25 cellular contexts compared by ENCODE assay signal in genomic region chr9:77763566-77763965, GRCh38.
DNase-seq lines count a peak whose midpoint lies in the region; ATAC-seq and TF ChIP-seq lines count a peak whose summit lies in the region.
"Had no signal": no experiment of that assay in that cellular context is flagged by ENCODE, and none has a peak within 500 bp of the region (broad histone marks: within the 10 kb centered on the region; RNA-seq: fewer than 3 reads in every experiment).

No MANE protein-coding gene starts in this region.

- H3K36me3 ChIP-seq in endocrine pancreas (ENCODE audit: control insufficient read depth, insufficient read depth, low read length), result no peaks in the 10 kb centered on the region
- no peaks in the 10 kb centered on the region for H3K36me3 ChIP-seq in mucosa of descending colon (ENCODE audit: low read depth)
- no peaks in the 10 kb centered on the region for H3K36me3 ChIP-seq in heart left ventricle
- H3K36me3 ChIP-seq: lower lobe of right lung, MG63, sigmoid colon, stomach, tibial nerve had no signal

- H3K27ac ChIP-seq in heart left ventricle, result no peak overlapping the region
- H3K27ac ChIP-seq: body of pancreas, lower lobe of right lung, sigmoid colon, stomach, tibial nerve had no signal

- POLR2A ChIA-PET in T-cell (lab: Charles Lee), result interaction anchor here in 1 of 2 donors (0.6 kb wide), 2 partner anchors 346 to 474 kb away, joined by 4 to 9 read pairs; no protein-coding TSS in a partner anchor

- ATAC-seq in mucosa of descending colon (peak; percentile 90), T-cell (replicated peaks in 1 of 4) (no peak), heart left ventricle (no peak)
- ATAC-seq: body of pancreas, K562 had no signal

- no peak overlapping the region for H3K4me3 Mint-ChIP-seq in T-cell
- H3K4me3 Mint-ChIP-seq: activated CD4-positive, alpha-beta memory T cell treated with anti-CD3 and anti-CD28 coated beads for 36 hours; activated naive CD8-positive, alpha-beta T cell treated with anti-CD3 and anti-CD28 coated beads, Interleukin-2, amount 10 ng/mL, durations not matched to agents 7 days and 5 days; CD4-positive, CD25-positive, alpha-beta regulatory T cell; immature natural killer cell; nephron had no signal

- WGBS in heart left ventricle, 4 donors, result 92 to 98% (median 97%) methylated on average over 4 of the region's 4 CpGs

- no peaks in the 10 kb centered on the region for H3K27me3 Mint-ChIP-seq in T-cell
- H3K27me3 Mint-ChIP-seq: activated CD4-positive, alpha-beta memory T cell treated with anti-CD3 and anti-CD28 coated beads for 36 hours; activated naive CD8-positive, alpha-beta T cell treated with anti-CD3 and anti-CD28 coated beads, Interleukin-2, amount 10 ng/mL, durations not matched to agents 7 days and 5 days; CD4-positive, CD25-positive, alpha-beta regulatory T cell had no signal

- H3K9ac ChIP-seq in endocrine pancreas (ENCODE audit: control insufficient read depth, insufficient read depth, low read length), result peak overlapping the region; percentile 51

- no peak overlapping the region for H3K27ac Mint-ChIP-seq in T-cell
- H3K27ac Mint-ChIP-seq: activated CD4-positive, alpha-beta memory T cell treated with anti-CD3 and anti-CD28 coated beads for 36 hours; activated naive CD8-positive, alpha-beta T cell treated with anti-CD3 and anti-CD28 coated beads, Interleukin-2, amount 10 ng/mL, durations not matched to agents 7 days and 5 days; immature natural killer cell had no signal

- H3K4me3 ChIP-seq in endocrine pancreas (ENCODE audit: control insufficient read depth, insufficient read depth, low read length), result peak overlapping the region; percentile 36
- no peak overlapping the region for H3K4me3 ChIP-seq in mucosa of descending colon
- no peak overlapping the region for H3K4me3 ChIP-seq in heart left ventricle
- H3K4me3 ChIP-seq: body of pancreas, K562, lower lobe of right lung, MG63, sigmoid colon, stomach, tibial nerve had no signal

- H3K9me3 ChIP-seq in endocrine pancreas (ENCODE audit: control insufficient read depth, low read length) (no peaks in the 10 kb centered on the region), mucosa of descending colon (peaks cover 3% of the 10 kb centered on the region), heart left ventricle (peaks cover 0 to 17% (median 0%) of the 10 kb centered on the region in 12 donors)
- H3K9me3 ChIP-seq: body of pancreas, lower lobe of right lung, MG63, sigmoid colon, stomach, tibial nerve had no signal

- H3K4me1 Mint-ChIP-seq in T-cell, result peaks cover 0 to 9% (median 2%) of the 10 kb centered on the region in 3 donors
- H3K4me1 Mint-ChIP-seq: activated naive CD8-positive, alpha-beta T cell treated with anti-CD3 and anti-CD28 coated beads, Interleukin-2, amount 10 ng/mL, durations not matched to agents 7 days and 5 days; immature natural killer cell had no signal

- intact Hi-C loops in mucosa of descending colon (cut with DNase I, micrococcal nuclease), result no loop called here
- intact Hi-C loops in heart left ventricle (cut with DNase I), result loop anchor here in 1 of 10 donors (10.0 kb wide), 1 partner anchor 81 kb away; no protein-coding TSS in a partner anchor

- peaks cover 28% of the 10 kb centered on the region for H3K36me3 Mint-ChIP-seq in T-cell

- TF ChIP-seq POLR2A in heart left ventricle (IDR thresholded peaks at IDR 0.05), result no peak

- no peak for TF ChIP-seq CTCF in mucosa of descending colon (IDR thresholded peaks at IDR 0.05)
- no peak for TF ChIP-seq CTCF in heart left ventricle (IDR thresholded peaks at IDR 0.05)

- H3K9me3 Mint-ChIP-seq in T-cell, result peaks cover 0 to 6% (median 0%) of the 10 kb centered on the region in 3 donors
- H3K9me3 Mint-ChIP-seq: activated naive CD8-positive, alpha-beta T cell treated with anti-CD3 and anti-CD28 coated beads, Interleukin-2, amount 10 ng/mL, durations not matched to agents 7 days and 5 days; immature natural killer cell had no signal

- peaks cover 11% of the 10 kb centered on the region for H3K4me1 ChIP-seq in endocrine pancreas (ENCODE audit: control insufficient read depth, insufficient read depth, low read length)
- peaks cover 14% of the 10 kb centered on the region for H3K4me1 ChIP-seq in mucosa of descending colon (ENCODE audit: low read depth)
- H3K4me1 ChIP-seq in heart left ventricle, result peaks cover 0 to 11% (median 0%) of the 10 kb centered on the region in 12 donors
- H3K4me1 ChIP-seq: body of pancreas, lower lobe of right lung, stomach had no signal

- H3K27me3 ChIP-seq in endocrine pancreas (ENCODE audit: control insufficient read depth, insufficient read depth, low read length) (no peaks in the 10 kb centered on the region), heart left ventricle (no peaks in the 10 kb centered on the region)
- H3K27me3 ChIP-seq: body of pancreas, MG63, sigmoid colon, stomach, tibial nerve had no signal

- DNase-seq in HT-29 (ENCODE audit: low spot score), result peak; percentile 30
- DNase-seq in NCI-H748 (lab: John Stamatoyannopoulos, UW; ENCODE audit: unreplicated experiment), result peak; percentile 29
- DNase-seq in mucosa of descending colon, result no peak
- DNase-seq in T-cell, result no peak
- DNase-seq in heart left ventricle, result no peak
- DNase-seq in DMS114 treated with DMSO at 0.1 percent for 48 hours (lab: John Stamatoyannopoulos, UW; ENCODE audit: unreplicated experiment), result no peak
- no peak for DNase-seq in UCSD-AML1 (lab: John Stamatoyannopoulos, UW; ENCODE audit: unreplicated experiment)
- DNase-seq: activated CD4-positive, alpha-beta memory T cell treated with anti-CD3 and anti-CD28 coated beads for 36 hours; activated CD8-positive, alpha-beta memory T cell treated with anti-CD3 and anti-CD28 coated beads, Interleukin-2, amount 50 U/mL, for 48 hours; activated naive CD8-positive, alpha-beta T cell treated with anti-CD3 and anti-CD28 coated beads, Interleukin-2, amount 10 ng/mL, durations not matched to agents 7 days and 5 days; body of pancreas; CD4-positive, CD25-positive, alpha-beta regulatory T cell; foreskin fibroblast; immature natural killer cell; lower lobe of right lung; MG63; NCI-H526; sigmoid colon; stimulated activated CD8-positive, alpha-beta memory T cell treated with anti-CD3 and anti-CD28 coated beads, Interleukin-4, amount 100 ng/mL, for 48 hours; stomach; T1000 had no signal

- CTCF ChIA-PET in T-cell (lab: Charles Lee), result no interaction called here

Comparison
In these comparisons a context has a peak if more than half of its experiments do, and no peak if none do; other contexts are left out.
1. DNase-seq: peak in HT-29 (single experiment) and NCI-H748 (single experiment); none in mucosa of descending colon (0 of 3), T-cell (0 of 34), heart left ventricle (0 of 5), DMS114 treated with DMSO at 0.1 percent for 48 hours (single experiment) and UCSD-AML1 (single experiment).